1 cellular context compared by ENCODE assay signal in the genomic region with DNA sequence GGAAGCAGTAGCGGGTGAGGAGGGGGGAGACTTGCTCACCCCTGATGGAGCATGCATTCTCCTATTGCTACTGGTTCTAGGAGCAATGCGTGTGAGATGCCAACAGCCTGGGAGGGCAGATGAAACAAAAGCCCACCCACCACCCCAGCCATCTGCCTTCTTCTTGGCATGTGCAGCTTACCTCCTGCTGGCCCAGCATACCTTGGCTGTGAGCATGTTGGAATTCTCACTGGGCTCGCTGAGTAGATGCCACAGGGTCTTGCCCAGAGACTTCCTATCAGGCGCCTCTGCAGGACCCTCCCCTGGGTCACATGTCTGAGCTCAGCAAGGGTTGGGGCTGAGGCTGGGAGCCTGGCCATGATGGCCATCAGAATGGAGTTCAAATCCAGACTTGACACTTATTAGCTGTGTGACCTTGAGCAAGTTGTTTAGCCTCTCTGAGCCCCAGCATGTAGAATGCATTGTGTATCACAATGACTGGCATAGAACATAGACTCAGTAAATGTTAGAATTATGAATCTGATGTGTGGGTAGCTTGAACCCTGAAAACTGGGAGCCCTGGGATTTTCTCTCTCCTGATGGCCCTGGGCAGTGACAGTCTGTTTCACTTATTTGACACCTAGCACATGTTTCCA.
TF ChIP-seq lines count a peak whose summit lies in the region.

No MANE protein-coding gene starts in this region.

TF ChIP-seq in Ishikawa, 13 proteins besides CTCF, POLR2A, EP300 and RAD21 (continued from another document):
- TF ChIP-seq, protein P1, sequence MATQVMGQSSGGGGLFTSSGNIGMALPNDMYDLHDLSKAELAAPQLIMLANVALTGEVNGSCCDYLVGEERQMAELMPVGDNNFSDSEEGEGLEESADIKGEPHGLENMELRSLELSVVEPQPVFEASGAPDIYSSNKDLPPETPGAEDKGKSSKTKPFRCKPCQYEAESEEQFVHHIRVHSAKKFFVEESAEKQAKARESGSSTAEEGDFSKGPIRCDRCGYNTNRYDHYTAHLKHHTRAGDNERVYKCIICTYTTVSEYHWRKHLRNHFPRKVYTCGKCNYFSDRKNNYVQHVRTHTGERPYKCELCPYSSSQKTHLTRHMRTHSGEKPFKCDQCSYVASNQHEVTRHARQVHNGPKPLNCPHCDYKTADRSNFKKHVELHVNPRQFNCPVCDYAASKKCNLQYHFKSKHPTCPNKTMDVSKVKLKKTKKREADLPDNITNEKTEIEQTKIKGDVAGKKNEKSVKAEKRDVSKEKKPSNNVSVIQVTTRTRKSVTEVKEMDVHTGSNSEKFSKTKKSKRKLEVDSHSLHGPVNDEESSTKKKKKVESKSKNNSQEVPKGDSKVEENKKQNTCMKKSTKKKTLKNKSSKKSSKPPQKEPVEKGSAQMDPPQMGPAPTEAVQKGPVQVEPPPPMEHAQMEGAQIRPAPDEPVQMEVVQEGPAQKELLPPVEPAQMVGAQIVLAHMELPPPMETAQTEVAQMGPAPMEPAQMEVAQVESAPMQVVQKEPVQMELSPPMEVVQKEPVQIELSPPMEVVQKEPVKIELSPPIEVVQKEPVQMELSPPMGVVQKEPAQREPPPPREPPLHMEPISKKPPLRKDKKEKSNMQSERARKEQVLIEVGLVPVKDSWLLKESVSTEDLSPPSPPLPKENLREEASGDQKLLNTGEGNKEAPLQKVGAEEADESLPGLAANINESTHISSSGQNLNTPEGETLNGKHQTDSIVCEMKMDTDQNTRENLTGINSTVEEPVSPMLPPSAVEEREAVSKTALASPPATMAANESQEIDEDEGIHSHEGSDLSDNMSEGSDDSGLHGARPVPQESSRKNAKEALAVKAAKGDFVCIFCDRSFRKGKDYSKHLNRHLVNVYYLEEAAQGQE (IDR thresholded peaks at IDR 0.05; ENCODE audit: low read depth) = no peak
- no peak for TF ChIP-seq YY1 (IDR thresholded peaks at IDR 0.05; ENCODE audit: low read depth)
- TF ChIP-seq TAF1 (IDR thresholded peaks at IDR 0.05; ENCODE audit: low read depth) = no peak
- no peak for TF ChIP-seq FOXM1 (IDR thresholded peaks at IDR 0.05; ENCODE audit: borderline replicate concordance, low read depth)
- no peak for TF ChIP-seq TCF12 (IDR thresholded peaks at IDR 0.05; ENCODE audit: low read depth)
